ENCODE assay signal across 26 cellular contexts in genomic region chrX:85020216-85020615, GRCh38.
"Had no signal": no experiment of that assay in that cellular context is flagged by ENCODE, and none has a peak within 500 bp of the region (broad histone marks: within the 10 kb centered on the region; RNA-seq: fewer than 3 reads in every experiment).

No MANE protein-coding gene starts in this region.

- DNase-seq: cerebellar nuclear complex; colonic mucosa; cortex of kidney; effector CD8-positive, alpha-beta T cell; effector memory CD8-positive, alpha-beta T cell; endodermal cell; erythroblast; esophagus squamous epithelium; foreskin fibroblast; foreskin melanocyte; gastrocnemius medialis; glutamatergic neuron; head of caudate nucleus; heart right ventricle; hippocampal formation; immature natural killer cell; islet precursor cell; kidney glomerular epithelial cell; left colon; left lung; left ventricle myocardium superior; lower lobe of right lung; mesenchymal stem cell; mucosa of descending colon had no signal

- H3K4me3 ChIP-seq: colonic mucosa, esophagus squamous epithelium, gastrocnemius medialis, heart right ventricle, left lung, lower lobe of right lung, mucosa of descending colon had no signal

- H3K9me3 ChIP-seq: colonic mucosa, esophagus squamous epithelium, gastrocnemius medialis, left lung, lower lobe of right lung, mucosa of descending colon had no signal

- H3K36me3 ChIP-seq: colonic mucosa, esophagus squamous epithelium, gastrocnemius medialis, heart right ventricle, left lung, lower lobe of right lung had no signal

- H3K27me3 ChIP-seq: colonic mucosa, esophagus squamous epithelium, gastrocnemius medialis, heart right ventricle, left lung had no signal

- ATAC-seq: effector memory CD8-positive, alpha-beta T cell; esophagus mucosa; gastrocnemius medialis; heart right ventricle; left colon; left lung; left ventricle myocardium superior; lower lobe of right lung; mucosa of descending colon had no signal

- H3K4me1 ChIP-seq: colonic mucosa, esophagus squamous epithelium, left lung, lower lobe of right lung had no signal

- H3K27ac ChIP-seq: colonic mucosa, epithelial cell of prostate, esophagus squamous epithelium, gastrocnemius medialis, heart right ventricle, left lung, lower lobe of right lung had no signal
